In the genomic region with DNA sequence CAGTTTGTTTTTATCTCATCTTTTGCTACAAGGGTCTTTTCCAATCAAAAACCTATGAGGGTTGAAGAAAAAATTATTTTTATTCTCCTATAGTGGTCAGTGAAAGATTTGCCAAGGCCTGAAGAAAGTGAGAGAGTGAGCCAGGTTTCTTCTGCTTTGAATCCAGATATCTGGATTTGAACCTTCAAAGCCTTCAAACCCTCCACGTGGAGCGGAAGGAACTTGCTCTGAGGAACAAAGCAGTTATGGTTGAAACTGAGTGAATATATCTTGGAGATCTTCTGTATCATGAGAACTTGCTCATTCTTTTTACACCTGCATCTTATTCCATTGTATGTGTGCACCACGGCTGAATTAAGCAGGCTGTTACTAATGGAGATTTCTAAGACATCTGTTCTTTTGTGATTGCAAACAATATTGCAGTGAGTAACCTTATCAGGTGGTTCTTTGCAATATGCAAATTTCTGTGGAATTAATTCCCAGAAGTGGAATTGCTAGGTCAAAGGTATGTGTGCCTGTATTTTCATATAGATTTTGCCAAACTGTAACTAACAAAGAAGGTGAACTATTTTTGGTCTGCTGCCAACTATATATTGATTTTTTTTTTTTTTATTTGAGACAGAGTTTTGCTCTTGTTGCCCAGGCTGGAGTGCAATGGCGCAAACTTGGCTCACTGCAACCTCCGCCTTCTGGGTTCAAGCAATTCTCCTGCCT, we compare ENCODE assay signal across 20 cellular contexts.
DNase-seq lines count a peak whose midpoint lies in the region; ATAC-seq and TF ChIP-seq lines count a peak whose summit lies in the region.
"Had no signal": no experiment of that assay in that cellular context is flagged by ENCODE, and none has a peak within 500 bp of the region (broad histone marks: within the 10 kb centered on the region; RNA-seq: fewer than 3 reads in every experiment).

No MANE protein-coding gene starts in this region.

- no peak for TF ChIP-seq CTCF in Caco-2 (IDR thresholded peaks at IDR 0.05; ENCODE audit: insufficient read depth in 1 of 2, low read depth in 1 of 2, low read length in 1 of 2, severe bottlenecking in 1 of 2, unreplicated experiment in 1 of 2)
- TF ChIP-seq CTCF in foreskin keratinocyte (conservative IDR thresholded peaks at IDR 0.05), result no peak
- no peak for TF ChIP-seq CTCF in CD8-positive, alpha-beta T cell (IDR thresholded peaks at IDR 0.05)

- H3K27ac Mint-ChIP-seq in Caco-2 (ENCODE audit: unreplicated experiment), result peak overlapping the region; percentile 0
- no peak overlapping the region for H3K27ac Mint-ChIP-seq in CD8-positive, alpha-beta T cell
- H3K27ac Mint-ChIP-seq: HFFc6; naive thymus-derived CD4-positive, alpha-beta T cell; T-helper 1 cell treated with Interleukin-12 subunit alpha and Interleukin-12 subunit beta and Interleukin-4 antibody, amounts not matched to agents 30 μg/mL and 1 μg/mL, for 36 hours had no signal

- peaks cover 2% of the 10 kb centered on the region; the same call in 1 of the 2 replicates for H3K9me3 ChIP-seq in Caco-2
- H3K9me3 ChIP-seq in CD8-positive, alpha-beta T cell (ENCODE audit: low read length), result no peaks in the 10 kb centered on the region
- H3K9me3 ChIP-seq: gastroesophageal sphincter, right atrium auricular region, SJSA1 had no signal

- no peak overlapping the region for H3K4me3 Mint-ChIP-seq in Caco-2 (ENCODE audit: unreplicated experiment)
- no peak overlapping the region for H3K4me3 Mint-ChIP-seq in CD8-positive, alpha-beta T cell
- H3K4me3 Mint-ChIP-seq: HFFc6; naive thymus-derived CD4-positive, alpha-beta T cell; T-helper 1 cell treated with Interleukin-12 subunit alpha and Interleukin-12 subunit beta and Interleukin-4 antibody, amounts not matched to agents 30 μg/mL and 1 μg/mL, for 36 hours had no signal

- no peak overlapping the region for H3K27ac ChIP-seq in foreskin keratinocyte
- no peak overlapping the region for H3K27ac ChIP-seq in CD8-positive, alpha-beta T cell (ENCODE audit: low read depth, low read length)
- H3K27ac ChIP-seq: gastroesophageal sphincter, right atrium auricular region, SJSA1 had no signal

- BruUV-seq in Caco-2 (replicated peaks; lab: Mats Ljungman, UMichigan), result no TSS peak

- POLR2A ChIA-PET in Caco-2 (lab: Charles Lee), result no interaction called here
- POLR2A ChIA-PET in CD8-positive, alpha-beta T cell (lab: Charles Lee), result no interaction called here

- peak; percentile 58 for ATAC-seq in foreskin keratinocyte
- no peak for ATAC-seq in CD8-positive, alpha-beta T cell
- ATAC-seq: gastroesophageal sphincter; naive thymus-derived CD4-positive, alpha-beta T cell had no signal

- H3K27me3 ChIP-seq in Caco-2 (replicated peaks; ENCODE audit: control insufficient read depth, insufficient read depth, low read length) (no peaks in the 10 kb centered on the region), foreskin keratinocyte (no peaks in the 10 kb centered on the region)
- H3K27me3 ChIP-seq in CD8-positive, alpha-beta T cell (ENCODE audit: insufficient read depth, low read length), result no peaks in the 10 kb centered on the region
- H3K27me3 ChIP-seq: gastroesophageal sphincter, right atrium auricular region, SJSA1 had no signal

- no peaks in the 10 kb centered on the region for H3K9me3 Mint-ChIP-seq in Caco-2 (ENCODE audit: unreplicated experiment)
- H3K9me3 Mint-ChIP-seq in CD8-positive, alpha-beta T cell, result no peaks in the 10 kb centered on the region
- H3K9me3 Mint-ChIP-seq: HFFc6; naive thymus-derived CD4-positive, alpha-beta T cell; T-helper 1 cell treated with Interleukin-12 subunit alpha and Interleukin-12 subunit beta and Interleukin-4 antibody, amounts not matched to agents 30 μg/mL and 1 μg/mL, for 36 hours had no signal

- DNase-seq in Caco-2 (no peak), NCI-H1436 (lab: John Stamatoyannopoulos, UW) (peak; percentile 45), NCI-H69 (lab: John Stamatoyannopoulos, UW) (peak; percentile 47), foreskin keratinocyte (peak; percentile 17 to 30), mucosa of gallbladder (ENCODE audit: low spot score) (no peak), SHP77 (lab: John Stamatoyannopoulos, UW) (no peak), COLO829 (ENCODE audit: low spot score) (no peak)
- no peak for DNase-seq in CD8-positive, alpha-beta T cell
- DNase-seq: activated naive CD4-positive, alpha-beta T cell treated with anti-CD3 and anti-CD28 coated beads, Interleukin-2, amount 50 U/mL, for 16 hours; aorta; HFFc6; naive thymus-derived CD4-positive, alpha-beta T cell; NCI-H2081; NCI-H82; substantia nigra had no signal

- intact Hi-C loops in Caco-2 (cut with micrococcal nuclease; ENCODE audit: unreplicated experiment), result no loop called here
- intact Hi-C loops in CD8-positive, alpha-beta T cell (cut with DNase I, micrococcal nuclease), result no loop called here

- no peaks in the 10 kb centered on the region for H3K27me3 Mint-ChIP-seq in Caco-2 (ENCODE audit: insufficient read depth, unreplicated experiment)
- H3K27me3 Mint-ChIP-seq in CD8-positive, alpha-beta T cell (ENCODE audit: low read depth), result no peaks in the 10 kb centered on the region
- H3K27me3 Mint-ChIP-seq: IgD-negative memory B cell; naive thymus-derived CD4-positive, alpha-beta T cell had no signal

- CTCF ChIA-PET in Caco-2 (lab: Charles Lee), result interaction anchor here (0.8 kb wide), 1 partner anchor 12 kb away, joined by 3 read pairs; no protein-coding TSS in a partner anchor
- CTCF ChIA-PET in CD8-positive, alpha-beta T cell (lab: Charles Lee), result no interaction called here

- H3K4me1 ChIP-seq in Caco-2, result peaks cover 14% of the 10 kb centered on the region
- no peaks in the 10 kb centered on the region for H3K4me1 ChIP-seq in foreskin keratinocyte
- H3K4me1 ChIP-seq in CD8-positive, alpha-beta T cell (ENCODE audit: insufficient read depth, low read length), result no peaks in the 10 kb centered on the region
- H3K4me1 ChIP-seq: SJSA1 had no signal

- H3K36me3 ChIP-seq in Caco-2 (ENCODE audit: control insufficient read depth, insufficient read depth, low read length), result no peaks in the 10 kb centered on the region
- H3K36me3 ChIP-seq in CD8-positive, alpha-beta T cell (ENCODE audit: insufficient read depth, low read length), result no peaks in the 10 kb centered on the region
- H3K36me3 ChIP-seq: gastroesophageal sphincter, right atrium auricular region, SJSA1 had no signal

- peaks cover 7% of the 10 kb centered on the region for H3K4me1 Mint-ChIP-seq in Caco-2 (ENCODE audit: low read depth, unreplicated experiment)
- no peaks in the 10 kb centered on the region for H3K4me1 Mint-ChIP-seq in CD8-positive, alpha-beta T cell (ENCODE audit: low read depth)
- H3K4me1 Mint-ChIP-seq: naive thymus-derived CD4-positive, alpha-beta T cell had no signal

- no peaks in the 10 kb centered on the region for H3K36me3 Mint-ChIP-seq in Caco-2 (ENCODE audit: insufficient read depth, unreplicated experiment)
- H3K36me3 Mint-ChIP-seq in CD8-positive, alpha-beta T cell, result no peaks in the 10 kb centered on the region
- H3K36me3 Mint-ChIP-seq: IgD-negative memory B cell; naive thymus-derived CD4-positive, alpha-beta T cell had no signal

- no peak overlapping the region for H3K4me3 ChIP-seq in Caco-2 (ENCODE audit: low read depth, low read length)
- no peak overlapping the region for H3K4me3 ChIP-seq in CD8-positive, alpha-beta T cell (ENCODE audit: low read depth, low read length)
- H3K4me3 ChIP-seq: gastroesophageal sphincter, right atrium auricular region, SJSA1 had no signal

Comparison
In these comparisons a context has a peak if more than half of its experiments do, and no peak if none do; other contexts are left out.
1. DNase-seq: peak in NCI-H1436 (single experiment), NCI-H69 (single experiment) and foreskin keratinocyte (2 of 2); none in Caco-2 (0 of 2), mucosa of gallbladder (single experiment), CD8-positive, alpha-beta T cell (0 of 7), SHP77 (0 of 2) and COLO829 (single experiment).